8 cellular contexts compared by ENCODE assay signal in genomic region chr19:45076029-45076850, GRCh38. TPM values are rescaled to one million over a fixed set of nuclear protein-coding genes. Genes with fewer than 3 reads are reported as not detected.
A peak's percentile ranks its signal among the peaks of the same experiment; 100 is the strongest.
DNase-seq lines count a peak whose midpoint lies in the region; TF ChIP-seq lines count a peak whose summit lies in the region.

Gene ZNF296, minus strand, starts transcription at chr19:45076478. Its CDS starts 105 bp downstream, at chr19:45076373.

- H3K4me3 ChIP-seq in HAP-1 (peak within 1 kb of the TSS; percentile 53), WI38 (ENCODE audit: low read depth, low read length) (peak within 1 kb of the TSS; percentile 40), cardiac fibroblast (replicated peaks in 1 of 2; ENCODE audit: low read depth in 2 of 2, low read length in 2 of 2) (peak within 1 kb of the TSS; percentile 51 to 52)

- no peaks in the 10 kb centered on the region for H3K9me3 ChIP-seq in HAP-1

- peaks cover 24% of the 10 kb centered on the region for H3K4me1 ChIP-seq in HAP-1

- in situ Hi-C loops in HAP-1 (cut with MboI; ENCODE audit: low sequenced_read_pairs) = no loop called here

- TF ChIP-seq CTCF in WI38 (IDR thresholded peaks at IDR 0.05; ENCODE audit: low read depth, low read length) (no peak), cardiac fibroblast (IDR thresholded peaks at IDR 0.05; ENCODE audit: low read depth, low read length) (no peak)

- no peaks in the 10 kb centered on the region for H3K27me3 ChIP-seq in HAP-1 (ENCODE audit: low read depth)
- no peaks in the 10 kb centered on the region for H3K27me3 ChIP-seq in layer of hippocampus (ENCODE audit: control insufficient read depth, insufficient read depth, low read length)

- H3K27ac ChIP-seq in layer of hippocampus (ENCODE audit: low read depth, low read length) = peak within 1 kb of the TSS; percentile 52

- DNase-seq in GF-D8 (lab: John Stamatoyannopoulos, UW) (peak; percentile 64), HAP-1 (ENCODE audit: low spot score in 2 of 2) (peak; percentile 89 to 93), NCI-H128 (lab: John Stamatoyannopoulos, UW; ENCODE audit: unreplicated experiment) (peak; percentile 47), cardiac fibroblast (ENCODE audit: low read depth in 2 of 2) (peak; percentile 25 to 35), mesenteric fat pad (ENCODE audit: low spot score) (no peak)
- DNase-seq in stimulated activated CD4-positive, alpha-beta T cell treated with anti-CD3 and anti-CD28 coated beads, Interleukin-4, amount 100 ng/mL, for 24 hours = peak; percentile 80

- peaks cover 35% of the 10 kb centered on the region for H3K36me3 ChIP-seq in HAP-1 (replicated peaks)

RNA-seq across cellular contexts. Expression of gene ZNF296, which starts in this region (rescaled TPM):
- total RNA-seq in mesenteric fat pad = 0.61 TPM
